3 cellular contexts compared by ENCODE assay signal in genomic region chr1:70153739-70154138, GRCh38.
TF ChIP-seq lines count a peak whose summit lies in the region.

No MANE protein-coding gene starts in this region.

TF ChIP-seq in HepG2, 621 proteins besides CTCF, POLR2A, EP300 and RAD21:
- TF ChIP-seq MEF2D (CRISPR knock-in tag; IDR thresholded peaks at IDR 0.05): no peak
- TF ChIP-seq SNAPC5 (CRISPR knock-in tag; IDR thresholded peaks at IDR 0.05; ENCODE audit: borderline replicate concordance): no peak
- no peak for TF ChIP-seq ZC3H13 (CRISPR knock-in tag; IDR thresholded peaks at IDR 0.05)
- no peak for TF ChIP-seq ZNF263 (CRISPR knock-in tag; IDR thresholded peaks at IDR 0.05)
- no peak for TF ChIP-seq TMF1 (CRISPR knock-in tag; IDR thresholded peaks at IDR 0.05; ENCODE audit: low read depth)
- no peak for TF ChIP-seq RBFOX2 (IDR thresholded peaks at IDR 0.05; ENCODE audit: low read depth, low read length)
- TF ChIP-seq, protein P1, sequence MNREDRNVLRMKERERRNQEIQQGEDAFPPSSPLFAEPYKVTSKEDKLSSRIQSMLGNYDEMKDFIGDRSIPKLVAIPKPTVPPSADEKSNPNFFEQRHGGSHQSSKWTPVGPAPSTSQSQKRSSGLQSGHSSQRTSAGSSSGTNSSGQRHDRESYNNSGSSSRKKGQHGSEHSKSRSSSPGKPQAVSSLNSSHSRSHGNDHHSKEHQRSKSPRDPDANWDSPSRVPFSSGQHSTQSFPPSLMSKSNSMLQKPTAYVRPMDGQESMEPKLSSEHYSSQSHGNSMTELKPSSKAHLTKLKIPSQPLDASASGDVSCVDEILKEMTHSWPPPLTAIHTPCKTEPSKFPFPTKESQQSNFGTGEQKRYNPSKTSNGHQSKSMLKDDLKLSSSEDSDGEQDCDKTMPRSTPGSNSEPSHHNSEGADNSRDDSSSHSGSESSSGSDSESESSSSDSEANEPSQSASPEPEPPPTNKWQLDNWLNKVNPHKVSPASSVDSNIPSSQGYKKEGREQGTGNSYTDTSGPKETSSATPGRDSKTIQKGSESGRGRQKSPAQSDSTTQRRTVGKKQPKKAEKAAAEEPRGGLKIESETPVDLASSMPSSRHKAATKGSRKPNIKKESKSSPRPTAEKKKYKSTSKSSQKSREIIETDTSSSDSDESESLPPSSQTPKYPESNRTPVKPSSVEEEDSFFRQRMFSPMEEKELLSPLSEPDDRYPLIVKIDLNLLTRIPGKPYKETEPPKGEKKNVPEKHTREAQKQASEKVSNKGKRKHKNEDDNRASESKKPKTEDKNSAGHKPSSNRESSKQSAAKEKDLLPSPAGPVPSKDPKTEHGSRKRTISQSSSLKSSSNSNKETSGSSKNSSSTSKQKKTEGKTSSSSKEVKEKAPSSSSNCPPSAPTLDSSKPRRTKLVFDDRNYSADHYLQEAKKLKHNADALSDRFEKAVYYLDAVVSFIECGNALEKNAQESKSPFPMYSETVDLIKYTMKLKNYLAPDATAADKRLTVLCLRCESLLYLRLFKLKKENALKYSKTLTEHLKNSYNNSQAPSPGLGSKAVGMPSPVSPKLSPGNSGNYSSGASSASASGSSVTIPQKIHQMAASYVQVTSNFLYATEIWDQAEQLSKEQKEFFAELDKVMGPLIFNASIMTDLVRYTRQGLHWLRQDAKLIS (CRISPR knock-in tag; IDR thresholded peaks at IDR 0.05): no peak
- TF ChIP-seq GATA4 (IDR thresholded peaks at IDR 0.05; ENCODE audit: borderline replicate concordance, low read depth): no peak
- no peak for TF ChIP-seq ZNF652 (CRISPR knock-in tag; IDR thresholded peaks at IDR 0.05; ENCODE audit: borderline replicate concordance, low read depth)
- TF ChIP-seq ZNF101 (CRISPR knock-in tag; IDR thresholded peaks at IDR 0.05; ENCODE audit: borderline replicate concordance, low read depth): no peak
- TF ChIP-seq PCBP2 (optimal IDR thresholded peaks at IDR 0.05; ENCODE audit: low read depth, low read length, poor library complexity, severe bottlenecking): no peak
- no peak for TF ChIP-seq PHB2 (IDR thresholded peaks at IDR 0.05; ENCODE audit: partially characterized antibody)
- TF ChIP-seq, protein P2, sequence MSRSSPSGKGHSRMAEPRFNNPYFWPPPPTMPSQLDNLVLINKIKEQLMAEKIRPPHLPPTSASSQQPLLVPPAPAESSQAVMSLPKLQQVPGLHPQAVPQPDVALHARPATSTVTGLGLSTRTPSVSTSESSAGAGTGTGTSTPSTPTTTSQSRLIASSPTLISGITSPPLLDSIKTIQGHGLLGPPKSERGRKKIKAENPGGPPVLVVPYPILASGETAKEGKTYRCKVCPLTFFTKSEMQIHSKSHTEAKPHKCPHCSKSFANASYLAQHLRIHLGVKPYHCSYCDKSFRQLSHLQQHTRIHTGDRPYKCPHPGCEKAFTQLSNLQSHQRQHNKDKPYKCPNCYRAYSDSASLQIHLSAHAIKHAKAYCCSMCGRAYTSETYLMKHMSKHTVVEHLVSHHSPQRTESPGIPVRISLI (CRISPR knock-in tag; IDR thresholded peaks at IDR 0.05; ENCODE audit: borderline replicate concordance): no peak
- no peak for TF ChIP-seq TAF15 (IDR thresholded peaks at IDR 0.05; ENCODE audit: low read depth, low read length, poor library complexity, severe bottlenecking)
- no peak for TF ChIP-seq RARA (CRISPR knock-in tag; IDR thresholded peaks at IDR 0.05)
- no peak for TF ChIP-seq ZNF660 (CRISPR knock-in tag; IDR thresholded peaks at IDR 0.05; ENCODE audit: borderline replicate concordance, low read depth)
- no peak for TF ChIP-seq RFX1 (IDR thresholded peaks at IDR 0.05)

TF ChIP-seq in HCT116, 20 proteins besides CTCF, POLR2A, EP300 and RAD21:
- TF ChIP-seq, protein P3, sequence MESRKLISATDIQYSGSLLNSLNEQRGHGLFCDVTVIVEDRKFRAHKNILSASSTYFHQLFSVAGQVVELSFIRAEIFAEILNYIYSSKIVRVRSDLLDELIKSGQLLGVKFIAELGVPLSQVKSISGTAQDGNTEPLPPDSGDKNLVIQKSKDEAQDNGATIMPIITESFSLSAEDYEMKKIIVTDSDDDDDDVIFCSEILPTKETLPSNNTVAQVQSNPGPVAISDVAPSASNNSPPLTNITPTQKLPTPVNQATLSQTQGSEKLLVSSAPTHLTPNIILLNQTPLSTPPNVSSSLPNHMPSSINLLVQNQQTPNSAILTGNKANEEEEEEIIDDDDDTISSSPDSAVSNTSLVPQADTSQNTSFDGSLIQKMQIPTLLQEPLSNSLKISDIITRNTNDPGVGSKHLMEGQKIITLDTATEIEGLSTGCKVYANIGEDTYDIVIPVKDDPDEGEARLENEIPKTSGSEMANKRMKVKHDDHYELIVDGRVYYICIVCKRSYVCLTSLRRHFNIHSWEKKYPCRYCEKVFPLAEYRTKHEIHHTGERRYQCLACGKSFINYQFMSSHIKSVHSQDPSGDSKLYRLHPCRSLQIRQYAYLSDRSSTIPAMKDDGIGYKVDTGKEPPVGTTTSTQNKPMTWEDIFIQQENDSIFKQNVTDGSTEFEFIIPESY (IDR thresholded peaks at IDR 0.05; ENCODE audit: extremely low read depth, insufficient replicate concordance, low read length): no peak
- TF ChIP-seq FOSL1 (IDR thresholded peaks at IDR 0.05; ENCODE audit: low read depth): no peak
- TF ChIP-seq ZNF274 (IDR thresholded peaks at IDR 0.05; ENCODE audit: low read depth, low read length): no peak
- TF ChIP-seq ZFX (IDR thresholded peaks at IDR 0.05): no peak
- no peak for TF ChIP-seq ELF1 (IDR thresholded peaks at IDR 0.05; ENCODE audit: borderline replicate concordance, low read depth)

TF ChIP-seq in GM12878, 131 proteins besides CTCF, POLR2A, EP300 and RAD21:
- TF ChIP-seq TAF1 (IDR thresholded peaks at IDR 0.05; ENCODE audit: borderline replicate concordance, low read depth, low read length) (no peak), ZNF207 (IDR thresholded peaks at IDR 0.05; ENCODE audit: borderline replicate concordance) (no peak), CHD4 (IDR thresholded peaks at IDR 0.05) (no peak), KLF5 (IDR thresholded peaks at IDR 0.05; ENCODE audit: partially characterized antibody) (no peak), CHD2 (IDR thresholded peaks at IDR 0.05; ENCODE audit: borderline replicate concordance, low read depth, low read length) (no peak), SRF (IDR thresholded peaks at IDR 0.05; ENCODE audit: low read depth in 2 of 2, low read length in 2 of 2) (no peak), TCF7 (IDR thresholded peaks at IDR 0.05; ENCODE audit: borderline replicate concordance) (no peak), MYC (IDR thresholded peaks at IDR 0.05; ENCODE audit: insufficient read depth, insufficient read length, insufficient replicate concordance, low read length, severe bottlenecking) (no peak), ZBTB11 (CRISPR knock-in tag; IDR thresholded peaks at IDR 0.05) (no peak), ZNF622 (IDR thresholded peaks at IDR 0.05) (no peak), STAT3 (IDR thresholded peaks at IDR 0.05; ENCODE audit: low read depth, low read length) (no peak)
- TF ChIP-seq, protein P4, sequence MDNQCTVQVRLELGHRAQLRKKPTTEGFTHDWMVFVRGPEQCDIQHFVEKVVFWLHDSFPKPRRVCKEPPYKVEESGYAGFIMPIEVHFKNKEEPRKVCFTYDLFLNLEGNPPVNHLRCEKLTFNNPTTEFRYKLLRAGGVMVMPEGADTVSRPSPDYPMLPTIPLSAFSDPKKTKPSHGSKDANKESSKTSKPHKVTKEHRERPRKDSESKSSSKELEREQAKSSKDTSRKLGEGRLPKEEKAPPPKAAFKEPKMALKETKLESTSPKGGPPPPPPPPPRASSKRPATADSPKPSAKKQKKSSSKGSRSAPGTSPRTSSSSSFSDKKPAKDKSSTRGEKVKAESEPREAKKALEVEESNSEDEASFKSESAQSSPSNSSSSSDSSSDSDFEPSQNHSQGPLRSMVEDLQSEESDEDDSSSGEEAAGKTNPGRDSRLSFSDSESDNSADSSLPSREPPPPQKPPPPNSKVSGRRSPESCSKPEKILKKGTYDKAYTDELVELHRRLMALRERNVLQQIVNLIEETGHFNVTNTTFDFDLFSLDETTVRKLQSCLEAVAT (IDR thresholded peaks at IDR 0.05): no peak
